8 cellular contexts compared by ENCODE assay signal in the genomic region with DNA sequence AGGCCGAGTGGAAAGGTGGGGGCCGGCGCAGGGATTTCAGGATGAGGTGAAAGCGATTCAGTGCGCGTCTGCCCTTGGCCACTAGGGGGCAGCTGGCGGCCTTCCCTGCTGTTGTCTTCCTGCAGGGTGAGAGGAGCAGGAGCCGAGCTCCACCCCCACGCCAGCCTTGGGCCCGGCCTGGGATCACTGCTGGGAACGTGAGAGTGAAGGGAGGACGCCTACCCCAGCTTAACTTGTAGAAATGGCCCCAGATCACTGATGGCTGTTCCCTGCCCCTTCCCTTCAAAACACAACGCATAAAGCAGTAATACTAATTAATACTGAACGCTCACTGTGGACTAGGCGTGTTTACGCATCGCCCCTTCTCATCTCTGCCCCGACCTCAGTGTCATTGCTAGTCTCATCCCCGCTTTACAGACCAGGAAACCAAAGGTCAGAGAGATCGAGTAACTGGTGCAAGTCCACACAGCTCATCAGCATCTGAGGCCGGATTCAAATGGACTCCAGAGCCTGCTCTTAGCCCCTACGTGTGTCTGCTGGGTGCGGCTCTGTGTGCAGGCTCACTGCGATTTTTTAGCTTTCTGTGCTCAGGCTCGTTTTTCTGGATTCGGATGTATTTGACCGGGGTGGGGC. TPM values are rescaled to one million over a fixed set of nuclear protein-coding genes. Genes with fewer than 3 reads are reported as not detected.
DNase-seq lines count a peak whose midpoint lies in the region; ATAC-seq and TF ChIP-seq lines count a peak whose summit lies in the region.

No MANE protein-coding gene starts in this region.

- peaks cover 5% of the 10 kb centered on the region; the same call in 1 of the 2 replicates for H4K20me1 ChIP-seq in DOHH2 (ENCODE audit: control insufficient read depth, insufficient read depth, low read depth, low read length)
- H4K20me1 ChIP-seq in Karpas-422 (ENCODE audit: insufficient read depth, low read depth, low read length), result no peaks in the 10 kb centered on the region

- H3K4me3 ChIP-seq in DOHH2 (ENCODE audit: low read length), result no peak overlapping the region
- H3K4me3 ChIP-seq in Karpas-422 (ENCODE audit: low read length), result no peak overlapping the region
- H3K4me3 ChIP-seq in esophagus squamous epithelium, result no peak overlapping the region

- H3K9me2 ChIP-seq in DOHH2 (replicated peaks; ENCODE audit: control insufficient read depth, low read length) (no peaks in the 10 kb centered on the region), Karpas-422 (replicated peaks; ENCODE audit: insufficient read depth, low read length) (no peaks in the 10 kb centered on the region)

- no peak for TF ChIP-seq POLR2A in esophagus squamous epithelium (IDR thresholded peaks at IDR 0.05)

- H3K9me3 Mint-ChIP-seq in naive thymus-derived CD8-positive, alpha-beta T cell, result no peaks in the 10 kb centered on the region

- H3K36me3 Mint-ChIP-seq in naive thymus-derived CD8-positive, alpha-beta T cell, result peaks cover 0 to 3% (median 2%) of the 10 kb centered on the region in 3 donors

- WGBS in esophagus squamous epithelium, 2 donors, result 41 to 42% methylated on average over 18 to 27 of the region's 27 CpGs

- H3K4me3 Mint-ChIP-seq in naive thymus-derived CD8-positive, alpha-beta T cell, result peak overlapping the region in 2 of 10 donors; percentile 51 to 52

- H2AFZ ChIP-seq in Karpas-422 (ENCODE audit: low read length), result no peak overlapping the region

- no peak overlapping the region for H3K27ac ChIP-seq in DOHH2 (ENCODE audit: low read depth, low read length)
- H3K27ac ChIP-seq in Karpas-422 (ENCODE audit: low read length), result no peak overlapping the region
- H3K27ac ChIP-seq in esophagus squamous epithelium, result no peak overlapping the region

- no peaks in the 10 kb centered on the region for H3K27me3 ChIP-seq in DOHH2 (ENCODE audit: control insufficient read depth, low read length)
- H3K27me3 ChIP-seq in Karpas-422 (ENCODE audit: low read length), result no peaks in the 10 kb centered on the region
- peaks cover 0 to 13% (median 0%) of the 10 kb centered on the region in 4 donors for H3K27me3 ChIP-seq in esophagus squamous epithelium

- TF ChIP-seq CTCF in DOHH2 (IDR thresholded peaks at IDR 0.05; ENCODE audit: low read depth, low read length, poor library complexity, severe bottlenecking), result peak; percentile 97
- peak; percentile 90 to 97 (median 94) for TF ChIP-seq CTCF in esophagus squamous epithelium (IDR thresholded peaks at IDR 0.05)

- H3F3A ChIP-seq in DOHH2 (ENCODE audit: control insufficient read depth, insufficient read depth), result no peaks in the 10 kb centered on the region

- no peaks in the 10 kb centered on the region for H3K27me3 Mint-ChIP-seq in naive thymus-derived CD8-positive, alpha-beta T cell

- POLR2A ChIA-PET in naive thymus-derived CD8-positive, alpha-beta T cell (lab: Charles Lee), result interaction anchor here (0.7 kb wide), 1 partner anchor 1803 kb away, joined by 3 read pairs; no protein-coding TSS in a partner anchor

- intact Hi-C loops in esophagus squamous epithelium (cut with DNase I), result loop anchor here (5.0 kb wide), 1 partner anchor 174 kb away; no protein-coding TSS in a partner anchor

- H3K4me1 Mint-ChIP-seq in naive thymus-derived CD8-positive, alpha-beta T cell, result peaks cover 13 to 25% (median 25%) of the 10 kb centered on the region in 4 donors

- peak; percentile 62 to 83 for ATAC-seq in naive thymus-derived CD8-positive, alpha-beta T cell
- no peak for ATAC-seq in HG02938 (IDR thresholded peaks at IDR 0.05; ENCODE audit: unreplicated experiment)

- H3K9me3 ChIP-seq in DOHH2 (ENCODE audit: control insufficient read depth, insufficient read depth, low read length) (no peaks in the 10 kb centered on the region), Karpas-422 (ENCODE audit: low read length) (no peaks in the 10 kb centered on the region), esophagus squamous epithelium (no peaks in the 10 kb centered on the region)

- H3K27ac Mint-ChIP-seq in naive thymus-derived CD8-positive, alpha-beta T cell, result peak overlapping the region in 1 of 10 donors; percentile 67

- no peak overlapping the region for H3K4me2 ChIP-seq in DOHH2 (ENCODE audit: low read length)
- H3K4me2 ChIP-seq in Karpas-422 (ENCODE audit: low read depth, low read length, poor library complexity, severe bottlenecking), result no peak overlapping the region

- peaks cover 33% of the 10 kb centered on the region for H3K36me3 ChIP-seq in DOHH2 (ENCODE audit: control insufficient read depth, low read length)
- H3K36me3 ChIP-seq in Karpas-422 (ENCODE audit: insufficient read depth, low read length), result no peaks in the 10 kb centered on the region
- peaks cover 4 to 45% (median 4%) of the 10 kb centered on the region in 3 donors for H3K36me3 ChIP-seq in esophagus squamous epithelium

- H3K9ac ChIP-seq in Karpas-422 (ENCODE audit: low read length), result no peak overlapping the region

- H3K79me2 ChIP-seq in DOHH2 (ENCODE audit: control insufficient read depth, low read length) (no peaks in the 10 kb centered on the region), Karpas-422 (ENCODE audit: low read length) (no peaks in the 10 kb centered on the region)

- H3K4me1 ChIP-seq in DOHH2 (ENCODE audit: control insufficient read depth, low read length) (no peaks in the 10 kb centered on the region; the same call in 1 of the 2 replicates), Karpas-422 (ENCODE audit: low read length) (no peaks in the 10 kb centered on the region), esophagus squamous epithelium (peaks cover 7 to 11% (median 7%) of the 10 kb centered on the region in 3 donors)

- peak; percentile 85 for DNase-seq in Karpas-422
- DNase-seq in activated T-cell treated with anti-CD3 and anti-CD28 coated beads, Interleukin-2, amount 50 U/mL, for 48 hours, result peak; percentile 81
- DNase-seq in esophagus squamous epithelium (lab: John Stamatoyannopoulos, UW), result no peak
- peak; percentile 38 to 80 (median 55) for DNase-seq in naive thymus-derived CD8-positive, alpha-beta T cell
- peak; percentile 30 to 39 for DNase-seq in stimulated activated CD8-positive, alpha-beta memory T cell treated with anti-CD3 and anti-CD28 coated beads, Interleukin-7, amount 100 ng/mL, for 48 hours (ENCODE audit: extremely low read depth in 1 of 2, low read depth in 1 of 2)

TF ChIP-seq in PFSK-1, 5 proteins besides CTCF, POLR2A, EP300 and RAD21:
- TF ChIP-seq FOXP2 (optimal IDR thresholded peaks at IDR 0.05; ENCODE audit: borderline replicate concordance, extremely low read depth, extremely low read length, insufficient read depth), result peak; percentile 86
- no peak for TF ChIP-seq TAF1 (IDR thresholded peaks at IDR 0.05; ENCODE audit: borderline replicate concordance, insufficient read depth, low read length)

RNA-seq across cellular contexts. Expression of gene MVK, which starts 24.3 kb away (rescaled TPM):
- 14.7 and 19.0 TPM in 2 replicates for total RNA-seq in Karpas-422 (2014; rRNA removed; shearing (Covaris generic); ENCODE audit: low replicate concordance)
- 12.2 TPM for polyA plus RNA-seq in PFSK-1 (2012; ENCODE audit: insufficient read length, low read depth)
- 10 to 100 TPM; 38.9 to 62.6 (median 46.4) TPM for total RNA-seq in esophagus squamous epithelium
- 10 to 100 TPM in 1 of 2 experiments, 1 to 10 TPM in 1; 9.2 to 11.5 TPM for total RNA-seq in naive thymus-derived CD8-positive, alpha-beta T cell
- 1 to 10 TPM; 2.6 to 3.6 (median 2.7) TPM for polyA plus RNA-seq in naive thymus-derived CD8-positive, alpha-beta T cell

RNA-seq across cellular contexts. Expression of gene MMAB, which starts 24.6 kb away (rescaled TPM):
- total RNA-seq in Karpas-422 (2014; rRNA removed; shearing (Covaris generic); ENCODE audit: low replicate concordance), result 33.5 and 46.1 TPM in 2 replicates
- 22.4 TPM for polyA plus RNA-seq in PFSK-1 (2012; ENCODE audit: insufficient read length, low read depth)
- total RNA-seq in esophagus squamous epithelium, result 10 to 100 TPM; 45.2 to 59.5 (median 52.3) TPM
- total RNA-seq in naive thymus-derived CD8-positive, alpha-beta T cell, result 10 to 100 TPM; 20.6 to 21.6 TPM
- polyA plus RNA-seq in naive thymus-derived CD8-positive, alpha-beta T cell, result 10 to 100 TPM; 28.2 to 39.1 (median 36.0) TPM
